ENCODE assay signal across 1 cellular context in the genomic region with DNA sequence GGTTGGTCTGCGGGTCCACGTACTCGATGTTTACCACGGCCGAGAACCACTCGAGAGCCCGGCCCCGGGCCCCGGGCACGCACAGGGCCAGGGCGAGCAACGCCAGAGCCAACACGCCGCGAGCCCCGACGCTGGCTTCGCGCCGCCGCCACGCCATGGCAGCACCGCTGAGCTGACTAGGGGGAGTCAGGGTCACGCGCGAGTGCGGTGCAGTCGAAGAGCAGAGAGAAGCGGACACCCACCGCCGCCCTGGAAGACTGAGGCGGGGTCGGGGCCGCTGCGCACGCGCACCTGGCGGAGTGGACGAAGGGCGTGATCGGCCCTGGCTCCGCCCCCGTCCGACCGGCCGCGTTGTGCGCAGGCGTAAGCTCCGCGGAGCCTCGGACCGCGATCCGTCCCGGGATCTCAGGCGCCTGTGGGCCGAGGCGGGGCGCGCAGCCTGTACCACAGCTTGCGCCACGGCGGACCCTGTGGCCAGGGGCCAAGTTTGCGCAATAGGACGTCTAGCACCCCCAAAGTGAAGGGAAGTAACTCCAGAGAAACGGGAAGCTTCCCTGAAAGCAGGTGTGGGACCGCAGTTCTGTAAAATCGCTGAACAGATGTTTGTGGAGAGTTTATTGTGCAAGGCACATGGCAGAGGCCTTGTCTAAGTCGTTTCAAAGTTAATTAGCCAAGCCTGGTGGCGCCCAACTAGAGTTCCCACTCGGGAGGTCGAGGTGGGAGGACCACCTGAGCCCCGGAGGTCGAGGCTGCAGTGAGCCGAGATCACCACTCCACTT.
TF ChIP-seq lines count a peak whose summit lies in the region.

A gene with protein sequence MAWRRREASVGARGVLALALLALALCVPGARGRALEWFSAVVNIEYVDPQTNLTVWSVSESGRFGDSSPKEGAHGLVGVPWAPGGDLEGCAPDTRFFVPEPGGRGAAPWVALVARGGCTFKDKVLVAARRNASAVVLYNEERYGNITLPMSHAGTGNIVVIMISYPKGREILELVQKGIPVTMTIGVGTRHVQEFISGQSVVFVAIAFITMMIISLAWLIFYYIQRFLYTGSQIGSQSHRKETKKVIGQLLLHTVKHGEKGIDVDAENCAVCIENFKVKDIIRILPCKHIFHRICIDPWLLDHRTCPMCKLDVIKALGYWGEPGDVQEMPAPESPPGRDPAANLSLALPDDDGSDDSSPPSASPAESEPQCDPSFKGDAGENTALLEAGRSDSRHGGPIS (minus strand): TSS at position 270 of the 779 bp plus-strand sequence. CDS start 113 bp downstream, at position 157.

TF ChIP-seq in HepG2, 621 proteins besides CTCF, POLR2A, EP300 and RAD21 (continued from another document and continues in another):
- peak; percentile 83 for TF ChIP-seq HMG20B (CRISPR knock-in tag; conservative IDR thresholded peaks at IDR 0.05)
- peak; percentile 83 for TF ChIP-seq AGO1 (IDR thresholded peaks at IDR 0.05; ENCODE audit: low read depth, low read length, poor library complexity, severe bottlenecking)
- no peak; the same call in 1 of the 2 replicates for TF ChIP-seq ZNF570 (CRISPR knock-in tag; IDR thresholded peaks at IDR 0.05; ENCODE audit: borderline replicate concordance)
- TF ChIP-seq, protein P1, sequence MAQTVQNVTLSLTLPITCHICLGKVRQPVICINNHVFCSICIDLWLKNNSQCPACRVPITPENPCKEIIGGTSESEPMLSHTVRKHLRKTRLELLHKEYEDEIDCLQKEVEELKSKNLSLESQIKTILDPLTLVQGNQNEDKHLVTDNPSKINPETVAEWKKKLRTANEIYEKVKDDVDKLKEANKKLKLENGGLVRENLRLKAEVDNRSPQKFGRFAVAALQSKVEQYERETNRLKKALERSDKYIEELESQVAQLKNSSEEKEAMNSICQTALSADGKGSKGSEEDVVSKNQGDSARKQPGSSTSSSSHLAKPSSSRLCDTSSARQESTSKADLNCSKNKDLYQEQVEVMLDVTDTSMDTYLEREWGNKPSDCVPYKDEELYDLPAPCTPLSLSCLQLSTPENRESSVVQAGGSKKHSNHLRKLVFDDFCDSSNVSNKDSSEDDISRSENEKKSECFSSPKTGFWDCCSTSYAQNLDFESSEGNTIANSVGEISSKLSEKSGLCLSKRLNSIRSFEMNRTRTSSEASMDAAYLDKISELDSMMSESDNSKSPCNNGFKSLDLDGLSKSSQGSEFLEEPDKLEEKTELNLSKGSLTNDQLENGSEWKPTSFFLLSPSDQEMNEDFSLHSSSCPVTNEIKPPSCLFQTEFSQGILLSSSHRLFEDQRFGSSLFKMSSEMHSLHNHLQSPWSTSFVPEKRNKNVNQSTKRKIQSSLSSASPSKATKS (CRISPR knock-in tag; IDR thresholded peaks at IDR 0.05), result no peak
- TF ChIP-seq EZH2 (conservative IDR thresholded peaks at IDR 0.05; ENCODE audit: low read depth, low read length), result no peak
- TF ChIP-seq ZNF546 (CRISPR knock-in tag; conservative IDR thresholded peaks at IDR 0.05), result peak; percentile 92
- TF ChIP-seq, protein P2, sequence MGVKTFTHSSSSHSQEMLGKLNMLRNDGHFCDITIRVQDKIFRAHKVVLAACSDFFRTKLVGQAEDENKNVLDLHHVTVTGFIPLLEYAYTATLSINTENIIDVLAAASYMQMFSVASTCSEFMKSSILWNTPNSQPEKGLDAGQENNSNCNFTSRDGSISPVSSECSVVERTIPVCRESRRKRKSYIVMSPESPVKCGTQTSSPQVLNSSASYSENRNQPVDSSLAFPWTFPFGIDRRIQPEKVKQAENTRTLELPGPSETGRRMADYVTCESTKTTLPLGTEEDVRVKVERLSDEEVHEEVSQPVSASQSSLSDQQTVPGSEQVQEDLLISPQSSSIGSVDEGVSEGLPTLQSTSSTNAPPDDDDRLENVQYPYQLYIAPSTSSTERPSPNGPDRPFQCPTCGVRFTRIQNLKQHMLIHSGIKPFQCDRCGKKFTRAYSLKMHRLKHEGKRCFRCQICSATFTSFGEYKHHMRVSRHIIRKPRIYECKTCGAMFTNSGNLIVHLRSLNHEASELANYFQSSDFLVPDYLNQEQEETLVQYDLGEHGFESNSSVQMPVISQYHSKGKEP (CRISPR knock-in tag; IDR thresholded peaks at IDR 0.05), result peak; percentile 33; the same call in 1 of the 2 replicates
- peak; percentile 97 for TF ChIP-seq NFKBIZ (CRISPR knock-in tag; IDR thresholded peaks at IDR 0.05)
- TF ChIP-seq HOXD1 (CRISPR knock-in tag; IDR thresholded peaks at IDR 0.05), result peak; percentile 93
- TF ChIP-seq YY1 (IDR thresholded peaks at IDR 0.05; ENCODE audit: insufficient read depth, insufficient replicate concordance, low read depth, low read length), result peak; percentile 71
- peak; percentile 96; the same call in 1 of the 2 replicates for TF ChIP-seq NFIB (CRISPR knock-in tag; IDR thresholded peaks at IDR 0.05; ENCODE audit: borderline replicate concordance)
- TF ChIP-seq DR1 (CRISPR knock-in tag; IDR thresholded peaks at IDR 0.05), result peak; percentile 95
- TF ChIP-seq, protein P3, sequence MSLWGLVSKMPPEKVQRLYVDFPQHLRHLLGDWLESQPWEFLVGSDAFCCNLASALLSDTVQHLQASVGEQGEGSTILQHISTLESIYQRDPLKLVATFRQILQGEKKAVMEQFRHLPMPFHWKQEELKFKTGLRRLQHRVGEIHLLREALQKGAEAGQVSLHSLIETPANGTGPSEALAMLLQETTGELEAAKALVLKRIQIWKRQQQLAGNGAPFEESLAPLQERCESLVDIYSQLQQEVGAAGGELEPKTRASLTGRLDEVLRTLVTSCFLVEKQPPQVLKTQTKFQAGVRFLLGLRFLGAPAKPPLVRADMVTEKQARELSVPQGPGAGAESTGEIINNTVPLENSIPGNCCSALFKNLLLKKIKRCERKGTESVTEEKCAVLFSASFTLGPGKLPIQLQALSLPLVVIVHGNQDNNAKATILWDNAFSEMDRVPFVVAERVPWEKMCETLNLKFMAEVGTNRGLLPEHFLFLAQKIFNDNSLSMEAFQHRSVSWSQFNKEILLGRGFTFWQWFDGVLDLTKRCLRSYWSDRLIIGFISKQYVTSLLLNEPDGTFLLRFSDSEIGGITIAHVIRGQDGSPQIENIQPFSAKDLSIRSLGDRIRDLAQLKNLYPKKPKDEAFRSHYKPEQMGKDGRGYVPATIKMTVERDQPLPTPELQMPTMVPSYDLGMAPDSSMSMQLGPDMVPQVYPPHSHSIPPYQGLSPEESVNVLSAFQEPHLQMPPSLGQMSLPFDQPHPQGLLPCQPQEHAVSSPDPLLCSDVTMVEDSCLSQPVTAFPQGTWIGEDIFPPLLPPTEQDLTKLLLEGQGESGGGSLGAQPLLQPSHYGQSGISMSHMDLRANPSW (CRISPR knock-in tag; IDR thresholded peaks at IDR 0.05; ENCODE audit: borderline replicate concordance), result peak; percentile 89; the same call in 1 of the 2 replicates
- peak; percentile 97 for TF ChIP-seq ZFX (CRISPR knock-in tag; IDR thresholded peaks at IDR 0.05; ENCODE audit: low read depth)
- TF ChIP-seq, protein P4, sequence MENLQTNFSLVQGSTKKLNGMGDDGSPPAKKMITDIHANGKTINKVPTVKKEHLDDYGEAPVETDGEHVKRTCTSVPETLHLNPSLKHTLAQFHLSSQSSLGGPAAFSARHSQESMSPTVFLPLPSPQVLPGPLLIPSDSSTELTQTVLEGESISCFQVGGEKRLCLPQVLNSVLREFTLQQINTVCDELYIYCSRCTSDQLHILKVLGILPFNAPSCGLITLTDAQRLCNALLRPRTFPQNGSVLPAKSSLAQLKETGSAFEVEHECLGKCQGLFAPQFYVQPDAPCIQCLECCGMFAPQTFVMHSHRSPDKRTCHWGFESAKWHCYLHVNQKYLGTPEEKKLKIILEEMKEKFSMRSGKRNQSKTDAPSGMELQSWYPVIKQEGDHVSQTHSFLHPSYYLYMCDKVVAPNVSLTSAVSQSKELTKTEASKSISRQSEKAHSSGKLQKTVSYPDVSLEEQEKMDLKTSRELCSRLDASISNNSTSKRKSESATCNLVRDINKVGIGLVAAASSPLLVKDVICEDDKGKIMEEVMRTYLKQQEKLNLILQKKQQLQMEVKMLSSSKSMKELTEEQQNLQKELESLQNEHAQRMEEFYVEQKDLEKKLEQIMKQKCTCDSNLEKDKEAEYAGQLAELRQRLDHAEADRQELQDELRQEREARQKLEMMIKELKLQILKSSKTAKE (CRISPR knock-in tag; IDR thresholded peaks at IDR 0.05; ENCODE audit: borderline replicate concordance), result peak; percentile 87
- TF ChIP-seq, protein P5, sequence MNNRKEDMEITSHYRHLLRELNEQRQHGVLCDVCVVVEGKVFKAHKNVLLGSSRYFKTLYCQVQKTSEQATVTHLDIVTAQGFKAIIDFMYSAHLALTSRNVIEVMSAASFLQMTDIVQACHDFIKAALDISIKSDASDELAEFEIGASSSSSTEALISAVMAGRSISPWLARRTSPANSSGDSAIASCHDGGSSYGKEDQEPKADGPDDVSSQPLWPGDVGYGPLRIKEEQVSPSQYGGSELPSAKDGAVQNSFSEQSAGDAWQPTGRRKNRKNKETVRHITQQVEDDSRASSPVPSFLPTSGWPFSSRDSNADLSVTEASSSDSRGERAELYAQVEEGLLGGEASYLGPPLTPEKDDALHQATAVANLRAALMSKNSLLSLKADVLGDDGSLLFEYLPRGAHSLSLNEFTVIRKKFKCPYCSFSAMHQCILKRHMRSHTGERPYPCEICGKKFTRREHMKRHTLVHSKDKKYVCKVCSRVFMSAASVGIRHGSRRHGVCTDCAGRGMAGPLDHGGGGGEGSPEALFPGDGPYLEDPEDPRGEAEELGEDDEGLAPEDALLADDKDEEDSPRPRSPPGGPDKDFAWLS (CRISPR knock-in tag; IDR thresholded peaks at IDR 0.05; ENCODE audit: borderline replicate concordance), result peak; percentile 97
- TF ChIP-seq WIZ (CRISPR knock-in tag; IDR thresholded peaks at IDR 0.05), result peak; percentile 93
- TF ChIP-seq TP53 (CRISPR knock-in tag; conservative IDR thresholded peaks at IDR 0.05), result peak; percentile 48; the same call in 1 of the 2 replicates
- peak; percentile 94; the same call in 1 of the 2 replicates for TF ChIP-seq ZNF713 (CRISPR knock-in tag; IDR thresholded peaks at IDR 0.05)
- TF ChIP-seq, protein P6, sequence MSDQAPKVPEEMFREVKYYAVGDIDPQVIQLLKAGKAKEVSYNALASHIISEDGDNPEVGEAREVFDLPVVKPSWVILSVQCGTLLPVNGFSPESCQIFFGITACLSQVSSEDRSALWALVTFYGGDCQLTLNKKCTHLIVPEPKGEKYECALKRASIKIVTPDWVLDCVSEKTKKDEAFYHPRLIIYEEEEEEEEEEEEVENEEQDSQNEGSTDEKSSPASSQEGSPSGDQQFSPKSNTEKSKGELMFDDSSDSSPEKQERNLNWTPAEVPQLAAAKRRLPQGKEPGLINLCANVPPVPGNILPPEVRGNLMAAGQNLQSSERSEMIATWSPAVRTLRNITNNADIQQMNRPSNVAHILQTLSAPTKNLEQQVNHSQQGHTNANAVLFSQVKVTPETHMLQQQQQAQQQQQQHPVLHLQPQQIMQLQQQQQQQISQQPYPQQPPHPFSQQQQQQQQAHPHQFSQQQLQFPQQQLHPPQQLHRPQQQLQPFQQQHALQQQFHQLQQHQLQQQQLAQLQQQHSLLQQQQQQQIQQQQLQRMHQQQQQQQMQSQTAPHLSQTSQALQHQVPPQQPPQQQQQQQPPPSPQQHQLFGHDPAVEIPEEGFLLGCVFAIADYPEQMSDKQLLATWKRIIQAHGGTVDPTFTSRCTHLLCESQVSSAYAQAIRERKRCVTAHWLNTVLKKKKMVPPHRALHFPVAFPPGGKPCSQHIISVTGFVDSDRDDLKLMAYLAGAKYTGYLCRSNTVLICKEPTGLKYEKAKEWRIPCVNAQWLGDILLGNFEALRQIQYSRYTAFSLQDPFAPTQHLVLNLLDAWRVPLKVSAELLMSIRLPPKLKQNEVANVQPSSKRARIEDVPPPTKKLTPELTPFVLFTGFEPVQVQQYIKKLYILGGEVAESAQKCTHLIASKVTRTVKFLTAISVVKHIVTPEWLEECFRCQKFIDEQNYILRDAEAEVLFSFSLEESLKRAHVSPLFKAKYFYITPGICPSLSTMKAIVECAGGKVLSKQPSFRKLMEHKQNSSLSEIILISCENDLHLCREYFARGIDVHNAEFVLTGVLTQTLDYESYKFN (CRISPR knock-in tag; conservative IDR thresholded peaks at IDR 0.05), result peak; percentile 88
- peak; percentile 95 for TF ChIP-seq ZNF569 (CRISPR knock-in tag; IDR thresholded peaks at IDR 0.05; ENCODE audit: borderline replicate concordance)
- TF ChIP-seq ZFAT (CRISPR knock-in tag; conservative IDR thresholded peaks at IDR 0.05), result peak; percentile 53; the same call in 1 of the 2 replicates
- no peak for TF ChIP-seq ZNF577 (CRISPR knock-in tag; IDR thresholded peaks at IDR 0.05; ENCODE audit: borderline replicate concordance, low read depth)
- TF ChIP-seq, protein P7, sequence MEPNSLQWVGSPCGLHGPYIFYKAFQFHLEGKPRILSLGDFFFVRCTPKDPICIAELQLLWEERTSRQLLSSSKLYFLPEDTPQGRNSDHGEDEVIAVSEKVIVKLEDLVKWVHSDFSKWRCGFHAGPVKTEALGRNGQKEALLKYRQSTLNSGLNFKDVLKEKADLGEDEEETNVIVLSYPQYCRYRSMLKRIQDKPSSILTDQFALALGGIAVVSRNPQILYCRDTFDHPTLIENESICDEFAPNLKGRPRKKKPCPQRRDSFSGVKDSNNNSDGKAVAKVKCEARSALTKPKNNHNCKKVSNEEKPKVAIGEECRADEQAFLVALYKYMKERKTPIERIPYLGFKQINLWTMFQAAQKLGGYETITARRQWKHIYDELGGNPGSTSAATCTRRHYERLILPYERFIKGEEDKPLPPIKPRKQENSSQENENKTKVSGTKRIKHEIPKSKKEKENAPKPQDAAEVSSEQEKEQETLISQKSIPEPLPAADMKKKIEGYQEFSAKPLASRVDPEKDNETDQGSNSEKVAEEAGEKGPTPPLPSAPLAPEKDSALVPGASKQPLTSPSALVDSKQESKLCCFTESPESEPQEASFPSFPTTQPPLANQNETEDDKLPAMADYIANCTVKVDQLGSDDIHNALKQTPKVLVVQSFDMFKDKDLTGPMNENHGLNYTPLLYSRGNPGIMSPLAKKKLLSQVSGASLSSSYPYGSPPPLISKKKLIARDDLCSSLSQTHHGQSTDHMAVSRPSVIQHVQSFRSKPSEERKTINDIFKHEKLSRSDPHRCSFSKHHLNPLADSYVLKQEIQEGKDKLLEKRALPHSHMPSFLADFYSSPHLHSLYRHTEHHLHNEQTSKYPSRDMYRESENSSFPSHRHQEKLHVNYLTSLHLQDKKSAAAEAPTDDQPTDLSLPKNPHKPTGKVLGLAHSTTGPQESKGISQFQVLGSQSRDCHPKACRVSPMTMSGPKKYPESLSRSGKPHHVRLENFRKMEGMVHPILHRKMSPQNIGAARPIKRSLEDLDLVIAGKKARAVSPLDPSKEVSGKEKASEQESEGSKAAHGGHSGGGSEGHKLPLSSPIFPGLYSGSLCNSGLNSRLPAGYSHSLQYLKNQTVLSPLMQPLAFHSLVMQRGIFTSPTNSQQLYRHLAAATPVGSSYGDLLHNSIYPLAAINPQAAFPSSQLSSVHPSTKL (CRISPR knock-in tag; IDR thresholded peaks at IDR 0.05), result peak; percentile 92
- no peak for TF ChIP-seq NCOA5 (CRISPR knock-in tag; IDR thresholded peaks at IDR 0.05)
- TF ChIP-seq ZMYM4 (CRISPR knock-in tag; IDR thresholded peaks at IDR 0.05), result peak; percentile 94
- TF ChIP-seq PHF8 (CRISPR knock-in tag; IDR thresholded peaks at IDR 0.05), result peak; percentile 94
- TF ChIP-seq ZC3H13 (CRISPR knock-in tag; IDR thresholded peaks at IDR 0.05), result peak; percentile 94
- TF ChIP-seq NFATC3 (CRISPR knock-in tag; IDR thresholded peaks at IDR 0.05), result no peak
- peak; percentile 94 for TF ChIP-seq SAP130 (CRISPR knock-in tag; IDR thresholded peaks at IDR 0.05; ENCODE audit: low read depth)
- peak; percentile 67; the same call in 1 of the 2 replicates for TF ChIP-seq ZNF225 (CRISPR knock-in tag; IDR thresholded peaks at IDR 0.05)
- TF ChIP-seq, protein P8, sequence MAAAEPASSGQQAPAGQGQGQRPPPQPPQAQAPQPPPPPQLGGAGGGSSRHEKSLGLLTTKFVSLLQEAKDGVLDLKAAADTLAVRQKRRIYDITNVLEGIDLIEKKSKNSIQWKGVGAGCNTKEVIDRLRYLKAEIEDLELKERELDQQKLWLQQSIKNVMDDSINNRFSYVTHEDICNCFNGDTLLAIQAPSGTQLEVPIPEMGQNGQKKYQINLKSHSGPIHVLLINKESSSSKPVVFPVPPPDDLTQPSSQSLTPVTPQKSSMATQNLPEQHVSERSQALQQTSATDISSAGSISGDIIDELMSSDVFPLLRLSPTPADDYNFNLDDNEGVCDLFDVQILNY (CRISPR knock-in tag; conservative IDR thresholded peaks at IDR 0.05), result peak; percentile 65; the same call in 1 of the 2 replicates
- peak; percentile 14; the same call in 1 of the 2 replicates for TF ChIP-seq ZNF7 (CRISPR knock-in tag; IDR thresholded peaks at IDR 0.05)
